ENCODE assay signal across 9 cellular contexts in the genomic region with DNA sequence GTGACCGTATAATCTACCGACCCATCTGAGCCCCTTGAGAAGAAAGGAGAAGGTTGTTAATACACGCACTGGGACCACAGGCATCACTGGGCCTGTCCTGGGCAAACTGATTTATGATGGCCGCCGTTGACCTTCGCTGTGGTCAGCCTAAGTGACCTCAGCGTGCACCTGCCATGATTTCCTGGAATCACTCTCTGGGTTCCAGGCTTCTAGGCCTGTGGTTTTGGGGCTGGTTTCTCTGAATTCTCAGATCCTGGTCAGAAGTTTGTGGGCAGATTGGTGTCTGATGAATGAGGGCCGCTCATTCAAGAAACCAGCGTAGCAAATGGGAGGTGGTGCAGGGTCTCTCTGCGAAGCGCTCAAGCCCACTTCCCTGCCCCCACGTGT.
DNase-seq lines count a peak whose midpoint lies in the region; ATAC-seq and TF ChIP-seq lines count a peak whose summit lies in the region.
"Had no signal": no experiment of that assay in that cellular context is flagged by ENCODE, and none has a peak within 500 bp of the region (broad histone marks: within the 10 kb centered on the region; RNA-seq: fewer than 3 reads in every experiment).

No MANE protein-coding gene starts in this region.

- ATAC-seq in naive thymus-derived CD4-positive, alpha-beta T cell: no peak
- no peak for ATAC-seq in HG03442 (IDR thresholded peaks at IDR 0.05; ENCODE audit: unreplicated experiment)
- ATAC-seq in HG02870 (IDR thresholded peaks at IDR 0.05; ENCODE audit: unreplicated experiment): no peak
- no peak for ATAC-seq in gastroesophageal sphincter

- peaks cover 9 to 36% (median 23%) of the 10 kb centered on the region in 7 donors for H3K4me1 Mint-ChIP-seq in naive thymus-derived CD4-positive, alpha-beta T cell

- H3K9me3 ChIP-seq in naive thymus-derived CD4-positive, alpha-beta T cell (ENCODE audit: control insufficient read depth in 2 of 3, low read length in 3 of 3): no peaks in the 10 kb centered on the region
- no peaks in the 10 kb centered on the region for H3K9me3 ChIP-seq in gastroesophageal sphincter

- H3K9me3 Mint-ChIP-seq in naive thymus-derived CD4-positive, alpha-beta T cell: no peaks in the 10 kb centered on the region

- H3K4me3 ChIP-seq in astrocyte of the cerebellum (ENCODE audit: low read depth, low read length): no peak overlapping the region
- H3K4me3 ChIP-seq in naive thymus-derived CD4-positive, alpha-beta T cell (ENCODE audit: low read length): peak overlapping the region; percentile 21
- no peak overlapping the region for H3K4me3 ChIP-seq in gastroesophageal sphincter

- H3K36me3 Mint-ChIP-seq in naive thymus-derived CD4-positive, alpha-beta T cell: peaks cover 0 to 4% (median 0%) of the 10 kb centered on the region in 5 donors

- POLR2A ChIA-PET in naive thymus-derived CD4-positive, alpha-beta T cell (lab: Charles Lee): no interaction called here

- intact Hi-C loops in naive thymus-derived CD4-positive, alpha-beta T cell (cut with micrococcal nuclease): no loop called here

- H3K4me1 ChIP-seq in naive thymus-derived CD4-positive, alpha-beta T cell (ENCODE audit: control insufficient read depth in 2 of 2, insufficient read depth in 2 of 2, low read length in 2 of 2): peaks cover 10 to 26% of the 10 kb centered on the region in 2 donors
- H3K4me1 ChIP-seq in gastroesophageal sphincter: peaks cover 0 to 17% (median 0%) of the 10 kb centered on the region in 3 donors

- TF ChIP-seq CTCF in astrocyte of the cerebellum (IDR thresholded peaks at IDR 0.05; ENCODE audit: low read depth, low read length, missing control alignments): no peak
- no peak for TF ChIP-seq CTCF in gastroesophageal sphincter (IDR thresholded peaks at IDR 0.05)

- peak overlapping the region; percentile 98 for H3K27ac ChIP-seq in naive thymus-derived CD4-positive, alpha-beta T cell (ENCODE audit: low read depth, low read length)
- H3K27ac ChIP-seq in gastroesophageal sphincter: peak overlapping the region in 1 of 4 donors; percentile 78

- in situ Hi-C loops in astrocyte of the cerebellum (cut with HindIII; ENCODE audit: low sequenced_read_pairs): no loop called here

- peak; percentile 62 for DNase-seq in CD1c-positive myeloid dendritic cell (ENCODE audit: extremely low spot score)
- peak; percentile 61 for DNase-seq in LHCN-M2 (ENCODE audit: low read depth)
- peak; percentile 42 for DNase-seq in astrocyte of the cerebellum (ENCODE audit: low read depth)
- peak in 3 of 9 donors; percentile 30 to 39 (median 31) for DNase-seq in naive thymus-derived CD4-positive, alpha-beta T cell
- DNase-seq in NCI-H526 (lab: John Stamatoyannopoulos, UW): no peak
- DNase-seq: DMS79 treated with DMSO at 0.1 percent for 48 hours had no signal

- no peak for TF ChIP-seq POLR2A in gastroesophageal sphincter (IDR thresholded peaks at IDR 0.05)

- TF ChIP-seq EP300 in gastroesophageal sphincter (IDR thresholded peaks at IDR 0.05): no peak

- H3K27me3 Mint-ChIP-seq in naive thymus-derived CD4-positive, alpha-beta T cell: no peaks in the 10 kb centered on the region

- CTCF ChIA-PET in naive thymus-derived CD4-positive, alpha-beta T cell (lab: Charles Lee): no interaction called here

- WGBS in gastroesophageal sphincter (ENCODE audit: low coverage in 1 of 2), 2 donors: 90 to 93% methylated on average over 6 to 8 of the region's 12 CpGs

- peak overlapping the region; percentile 79 to 92 (median 86) for H3K4me3 Mint-ChIP-seq in naive thymus-derived CD4-positive, alpha-beta T cell

- H3K27me3 ChIP-seq in naive thymus-derived CD4-positive, alpha-beta T cell (ENCODE audit: control insufficient read depth in 2 of 2, insufficient read depth in 2 of 2, low read length in 2 of 2): no peaks in the 10 kb centered on the region
- H3K27me3 ChIP-seq in gastroesophageal sphincter: peaks cover 15% of the 10 kb centered on the region

- peak overlapping the region; percentile 86 to 99 (median 98) for H3K27ac Mint-ChIP-seq in naive thymus-derived CD4-positive, alpha-beta T cell

- H3K36me3 ChIP-seq in naive thymus-derived CD4-positive, alpha-beta T cell (ENCODE audit: control insufficient read depth in 2 of 3, insufficient read depth in 3 of 3, low read length in 3 of 3): no peaks in the 10 kb centered on the region
- H3K36me3 ChIP-seq in gastroesophageal sphincter: no peaks in the 10 kb centered on the region

Comparison
In these comparisons a context has a peak if more than half of its experiments do, and no peak if none do; other contexts are left out.
1. DNase-seq: peak in CD1c-positive myeloid dendritic cell (single experiment), LHCN-M2 (single experiment) and astrocyte of the cerebellum (single experiment); none in NCI-H526 (0 of 2).